ENCODE assay signal across 1 cellular context in genomic region chr1:1374861-1375662, GRCh38.
TF ChIP-seq lines count a peak whose summit lies in the region.

TSS of gene AURKAIP1 (minus strand) at chr1:1375207. CDS start at chr1:1374756, 451 bp downstream.

TF ChIP-seq in K562, 482 proteins besides CTCF, POLR2A, EP300 and RAD21 (continued from another document and continues in another):
- TF ChIP-seq FOXK2 (conservative IDR thresholded peaks at IDR 0.05 in 1 of 2, IDR thresholded peaks at IDR 0.05 in 1 of 2; ENCODE audit: low read depth in 2 of 2): peak; percentile 64 to 89; a peak in 2 of 4 replicates
- peak; percentile 95 for TF ChIP-seq VEZF1 (CRISPR knock-in tag; IDR thresholded peaks at IDR 0.05)
- no peak for TF ChIP-seq ZNF436 (CRISPR knock-in tag; IDR thresholded peaks at IDR 0.05)
- peak; percentile 7 for TF ChIP-seq POLR2B (IDR thresholded peaks at IDR 0.05; ENCODE audit: low read depth, partially characterized antibody)
- no peak for TF ChIP-seq DNMT1 (IDR thresholded peaks at IDR 0.05)
- TF ChIP-seq RFX7 (CRISPR knock-in tag; IDR thresholded peaks at IDR 0.05): no peak
- TF ChIP-seq RERE (CRISPR knock-in tag; IDR thresholded peaks at IDR 0.05; ENCODE audit: borderline replicate concordance): no peak
- no peak; the same call in 1 of the 2 replicates for TF ChIP-seq FOXP1 (CRISPR knock-in tag; IDR thresholded peaks at IDR 0.05)
- no peak; the same call in 1 of the 2 replicates for TF ChIP-seq SNIP1 (IDR thresholded peaks at IDR 0.05; ENCODE audit: low read depth)
- TF ChIP-seq ZNF263 (CRISPR knock-in tag; IDR thresholded peaks at IDR 0.05; ENCODE audit: borderline replicate concordance): peak; percentile 58; the same call in 1 of the 2 replicates
- TF ChIP-seq ATF3 (IDR thresholded peaks at IDR 0.05): peak; percentile 55
- TF ChIP-seq ATF3 (CRISPR knock-in tag; conservative IDR thresholded peaks at IDR 0.05): peak; percentile 96
- TF ChIP-seq NELFE (IDR thresholded peaks at IDR 0.05; ENCODE audit: insufficient read depth, insufficient read length): no peak
- no peak; a peak in 1 of 4 replicates for TF ChIP-seq ETV6 (IDR thresholded peaks at IDR 0.05; ENCODE audit: borderline replicate concordance in 1 of 2, low read depth in 2 of 2, low read length in 1 of 2)
- TF ChIP-seq ETV6 (CRISPR knock-in tag; IDR thresholded peaks at IDR 0.05; ENCODE audit: borderline replicate concordance): peak; percentile 68; the same call in 1 of the 2 replicates
- peak; percentile 96 for TF ChIP-seq E2F1 (CRISPR knock-in tag; IDR thresholded peaks at IDR 0.05)
- TF ChIP-seq GATA2 (CRISPR knock-in tag; IDR thresholded peaks at IDR 0.05): no peak
- TF ChIP-seq PPARD (CRISPR knock-in tag; IDR thresholded peaks at IDR 0.05): no peak
- peak; percentile 100 for TF ChIP-seq RB1 (IDR thresholded peaks at IDR 0.05; ENCODE audit: low read depth)
- TF ChIP-seq USF1 (CRISPR knock-in tag; IDR thresholded peaks at IDR 0.05): no peak
- peak; percentile 94 for TF ChIP-seq ARID4B (CRISPR knock-in tag; IDR thresholded peaks at IDR 0.05)
- peak; percentile 69; the same call in 1 of the 2 replicates for TF ChIP-seq ZNF41 (CRISPR knock-in tag; conservative IDR thresholded peaks at IDR 0.05)
- TF ChIP-seq CLOCK (CRISPR knock-in tag; IDR thresholded peaks at IDR 0.05; ENCODE audit: borderline replicate concordance): no peak
- TF ChIP-seq NEUROD1 (IDR thresholded peaks at IDR 0.05; ENCODE audit: borderline replicate concordance, low read depth, low read length, partially characterized antibody): peak; percentile 98
- no peak for TF ChIP-seq ZNF586 (CRISPR knock-in tag; conservative IDR thresholded peaks at IDR 0.05)
- peak; percentile 88 for TF ChIP-seq MYC (IDR thresholded peaks at IDR 0.05; ENCODE audit: low read depth, low read length)
- TF ChIP-seq MYC (CRISPR knock-in tag; IDR thresholded peaks at IDR 0.05; ENCODE audit: borderline replicate concordance, low read depth): no peak; the same call in 1 of the 2 replicates
- no peak for TF ChIP-seq NR3C1 (CRISPR knock-in tag; IDR thresholded peaks at IDR 0.05)
- TF ChIP-seq JUNB (CRISPR knock-in tag; conservative IDR thresholded peaks at IDR 0.05): no peak
- peak; percentile 91; the same call in 1 of the 2 replicates for TF ChIP-seq ETS1 (conservative IDR thresholded peaks at IDR 0.05; ENCODE audit: control insufficient read depth, low read depth, low read length)
- peak; percentile 23; the same call in 1 of the 2 replicates for TF ChIP-seq LEF1 (IDR thresholded peaks at IDR 0.05)
- peak; percentile 95 for TF ChIP-seq TARDBP (IDR thresholded peaks at IDR 0.05)
- TF ChIP-seq IRF2 (CRISPR knock-in tag; IDR thresholded peaks at IDR 0.05): no peak
- TF ChIP-seq ARID2 (IDR thresholded peaks at IDR 0.05): no peak
- TF ChIP-seq SNRNP70 (optimal IDR thresholded peaks at IDR 0.05; ENCODE audit: low read depth, low read length): no peak
- TF ChIP-seq ZNF696 (CRISPR knock-in tag; conservative IDR thresholded peaks at IDR 0.05): no peak
- peak; percentile 88 for TF ChIP-seq ZNF165 (CRISPR knock-in tag; IDR thresholded peaks at IDR 0.05; ENCODE audit: borderline replicate concordance)
- TF ChIP-seq ATF6 (CRISPR knock-in tag; IDR thresholded peaks at IDR 0.05): 0 out of 2 replicates have a peak, but pooled peaks have one; percentile 12
- no peak for TF ChIP-seq ZNF224 (CRISPR knock-in tag; IDR thresholded peaks at IDR 0.05)
- peak; percentile 95 for TF ChIP-seq LCOR (CRISPR knock-in tag; IDR thresholded peaks at IDR 0.05)
